In the genomic region with DNA sequence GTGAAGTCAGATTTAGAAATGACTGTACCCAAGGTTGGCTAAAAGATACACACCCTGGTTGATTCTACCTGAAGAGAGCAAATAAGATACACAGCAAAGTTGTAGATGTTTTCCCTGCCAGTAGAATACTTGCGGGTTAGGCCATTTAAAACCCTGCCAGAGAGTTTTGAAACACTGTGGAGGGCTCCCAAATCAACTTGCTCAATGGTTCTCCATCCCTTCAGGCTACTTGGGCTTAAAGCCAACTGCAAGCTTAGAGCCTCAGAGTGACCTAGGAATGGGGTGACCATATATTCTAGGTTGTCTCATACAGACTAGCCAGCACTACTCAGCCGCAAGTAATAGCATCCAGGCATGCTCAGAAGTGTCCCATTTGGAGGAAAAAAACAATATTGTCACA, we compare ENCODE assay signal across 1 cellular context.
TF ChIP-seq lines count a peak whose summit lies in the region.

No MANE protein-coding gene starts in this region.

TF ChIP-seq in A549, 52 proteins besides CTCF, POLR2A, EP300 and RAD21:
- TF ChIP-seq CBX8 (IDR thresholded peaks at IDR 0.05) = no peak
- TF ChIP-seq, protein P1, sequence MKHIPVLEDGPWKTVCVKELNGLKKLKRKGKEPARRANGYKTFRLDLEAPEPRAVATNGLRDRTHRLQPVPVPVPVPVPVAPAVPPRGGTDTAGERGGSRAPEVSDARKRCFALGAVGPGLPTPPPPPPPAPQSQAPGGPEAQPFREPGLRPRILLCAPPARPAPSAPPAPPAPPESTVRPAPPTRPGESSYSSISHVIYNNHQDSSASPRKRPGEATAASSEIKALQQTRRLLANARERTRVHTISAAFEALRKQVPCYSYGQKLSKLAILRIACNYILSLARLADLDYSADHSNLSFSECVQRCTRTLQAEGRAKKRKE (CRISPR knock-in tag; IDR thresholded peaks at IDR 0.05; ENCODE audit: low read depth) = no peak
- no peak for TF ChIP-seq TP53 (CRISPR knock-in tag; IDR thresholded peaks at IDR 0.05)
- TF ChIP-seq, protein P2, sequence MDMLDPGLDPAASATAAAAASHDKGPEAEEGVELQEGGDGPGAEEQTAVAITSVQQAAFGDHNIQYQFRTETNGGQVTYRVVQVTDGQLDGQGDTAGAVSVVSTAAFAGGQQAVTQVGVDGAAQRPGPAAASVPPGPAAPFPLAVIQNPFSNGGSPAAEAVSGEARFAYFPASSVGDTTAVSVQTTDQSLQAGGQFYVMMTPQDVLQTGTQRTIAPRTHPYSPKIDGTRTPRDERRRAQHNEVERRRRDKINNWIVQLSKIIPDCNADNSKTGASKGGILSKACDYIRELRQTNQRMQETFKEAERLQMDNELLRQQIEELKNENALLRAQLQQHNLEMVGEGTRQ (IDR thresholded peaks at IDR 0.05) = no peak
- no peak for TF ChIP-seq HOXB13 (CRISPR knock-in tag; IDR thresholded peaks at IDR 0.05; ENCODE audit: low read depth)
- TF ChIP-seq HMGXB4 (CRISPR knock-in tag; IDR thresholded peaks at IDR 0.05; ENCODE audit: borderline replicate concordance) = no peak
- no peak for TF ChIP-seq CHD4 (IDR thresholded peaks at IDR 0.05; ENCODE audit: borderline replicate concordance)
- TF ChIP-seq EHMT2 (IDR thresholded peaks at IDR 0.05; ENCODE audit: low read depth) = no peak
- TF ChIP-seq, protein P3, sequence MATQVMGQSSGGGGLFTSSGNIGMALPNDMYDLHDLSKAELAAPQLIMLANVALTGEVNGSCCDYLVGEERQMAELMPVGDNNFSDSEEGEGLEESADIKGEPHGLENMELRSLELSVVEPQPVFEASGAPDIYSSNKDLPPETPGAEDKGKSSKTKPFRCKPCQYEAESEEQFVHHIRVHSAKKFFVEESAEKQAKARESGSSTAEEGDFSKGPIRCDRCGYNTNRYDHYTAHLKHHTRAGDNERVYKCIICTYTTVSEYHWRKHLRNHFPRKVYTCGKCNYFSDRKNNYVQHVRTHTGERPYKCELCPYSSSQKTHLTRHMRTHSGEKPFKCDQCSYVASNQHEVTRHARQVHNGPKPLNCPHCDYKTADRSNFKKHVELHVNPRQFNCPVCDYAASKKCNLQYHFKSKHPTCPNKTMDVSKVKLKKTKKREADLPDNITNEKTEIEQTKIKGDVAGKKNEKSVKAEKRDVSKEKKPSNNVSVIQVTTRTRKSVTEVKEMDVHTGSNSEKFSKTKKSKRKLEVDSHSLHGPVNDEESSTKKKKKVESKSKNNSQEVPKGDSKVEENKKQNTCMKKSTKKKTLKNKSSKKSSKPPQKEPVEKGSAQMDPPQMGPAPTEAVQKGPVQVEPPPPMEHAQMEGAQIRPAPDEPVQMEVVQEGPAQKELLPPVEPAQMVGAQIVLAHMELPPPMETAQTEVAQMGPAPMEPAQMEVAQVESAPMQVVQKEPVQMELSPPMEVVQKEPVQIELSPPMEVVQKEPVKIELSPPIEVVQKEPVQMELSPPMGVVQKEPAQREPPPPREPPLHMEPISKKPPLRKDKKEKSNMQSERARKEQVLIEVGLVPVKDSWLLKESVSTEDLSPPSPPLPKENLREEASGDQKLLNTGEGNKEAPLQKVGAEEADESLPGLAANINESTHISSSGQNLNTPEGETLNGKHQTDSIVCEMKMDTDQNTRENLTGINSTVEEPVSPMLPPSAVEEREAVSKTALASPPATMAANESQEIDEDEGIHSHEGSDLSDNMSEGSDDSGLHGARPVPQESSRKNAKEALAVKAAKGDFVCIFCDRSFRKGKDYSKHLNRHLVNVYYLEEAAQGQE (IDR thresholded peaks at IDR 0.05) = no peak
- no peak for TF ChIP-seq CBX2 (IDR thresholded peaks at IDR 0.05; ENCODE audit: borderline replicate concordance, low read depth)
- TF ChIP-seq EHF (CRISPR knock-in tag; IDR thresholded peaks at IDR 0.05) = no peak
- no peak for TF ChIP-seq NFE2L2 (conservative IDR thresholded peaks at IDR 0.05; ENCODE audit: low read length)
- TF ChIP-seq FOSL2 (IDR thresholded peaks at IDR 0.05) = no peak
- TF ChIP-seq FOSL2 (CRISPR knock-in tag; IDR thresholded peaks at IDR 0.05) = no peak
- no peak for TF ChIP-seq RNF2 (IDR thresholded peaks at IDR 0.05; ENCODE audit: borderline replicate concordance, low read depth)
- TF ChIP-seq SREBF2 (IDR thresholded peaks at IDR 0.05) = no peak
- TF ChIP-seq, protein P4, sequence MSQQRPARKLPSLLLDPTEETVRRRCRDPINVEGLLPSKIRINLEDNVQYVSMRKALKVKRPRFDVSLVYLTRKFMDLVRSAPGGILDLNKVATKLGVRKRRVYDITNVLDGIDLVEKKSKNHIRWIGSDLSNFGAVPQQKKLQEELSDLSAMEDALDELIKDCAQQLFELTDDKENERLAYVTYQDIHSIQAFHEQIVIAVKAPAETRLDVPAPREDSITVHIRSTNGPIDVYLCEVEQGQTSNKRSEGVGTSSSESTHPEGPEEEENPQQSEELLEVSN (IDR thresholded peaks at IDR 0.05; ENCODE audit: borderline replicate concordance, low read depth) = no peak
- no peak for TF ChIP-seq HEYL (CRISPR knock-in tag; IDR thresholded peaks at IDR 0.05)
- no peak for TF ChIP-seq PHF8 (IDR thresholded peaks at IDR 0.05; ENCODE audit: borderline replicate concordance, low read depth)
